In genomic region chr9:128114326-128115186, GRCh38 we compare ENCODE assay signal across 16 cellular contexts. TPM values are rescaled to one million over a fixed set of nuclear protein-coding genes. Genes with fewer than 3 reads are reported as not detected.
DNase-seq lines count a peak whose midpoint lies in the region; ATAC-seq and TF ChIP-seq lines count a peak whose summit lies in the region.
"Had no signal": no experiment of that assay in that cellular context is flagged by ENCODE, and none has a peak within 500 bp of the region (broad histone marks: within the 10 kb centered on the region; RNA-seq: fewer than 3 reads in every experiment).

No MANE protein-coding gene starts in this region.

- H3K9me3 ChIP-seq in WERI-Rb-1 (ENCODE audit: severe bottlenecking) (peaks cover 6% of the 10 kb centered on the region), prostate gland (no peaks in the 10 kb centered on the region)
- H3K9me3 ChIP-seq: ascending aorta, testis had no signal

- WGBS in prostate gland: 81% methylated on average over 25 of the region's 29 CpGs

- DNase-seq in WERI-Rb-1 (no peak), left kidney (ENCODE audit: low read depth, low spot score) (peak; percentile 83), SW 1271 (lab: John Stamatoyannopoulos, UW) (no peak), NCI-H510A treated with DMSO at 0.1 percent for 48 hours (lab: John Stamatoyannopoulos, UW) (no peak), prostate gland (ENCODE audit: low spot score) (no peak)
- DNase-seq in stimulated activated naive B cell treated with anti-CD40 and anti-IgM and Interleukin-4, amounts not matched to agents 10 μg/mL and 1 μg/mL and 100 μg/mL, for 72 hours: no peak
- DNase-seq: activated CD4-positive, alpha-beta T cell treated with anti-CD3 and anti-CD28 coated beads for 4 hours; activated T-cell treated with anti-CD3 and anti-CD28 coated beads, Interleukin-2, amount 50 U/mL, for 72 hours; CD4-positive, alpha-beta memory T cell; effector memory CD4-positive, alpha-beta T cell; Kasumi-1; testis had no signal

- H3K4me3 Mint-ChIP-seq in stimulated activated naive B cell treated with anti-CD40 and anti-IgM and Interleukin-4, amounts not matched to agents 10 μg/mL and 1 μg/mL and 100 μg/mL, for 72 hours: peak overlapping the region; percentile 14 to 21
- H3K4me3 Mint-ChIP-seq: activated T-cell treated with anti-CD3 and anti-CD28 coated beads, Interleukin-2, amount 50 U/mL, for 72 hours; CD4-positive, alpha-beta memory T cell had no signal

- no peaks in the 10 kb centered on the region for H3K27me3 Mint-ChIP-seq in stimulated activated naive B cell treated with anti-CD40 and anti-IgM and Interleukin-4, amounts not matched to agents 10 μg/mL and 1 μg/mL and 100 μg/mL, for 72 hours
- H3K27me3 Mint-ChIP-seq: CD4-positive, alpha-beta memory T cell had no signal

- H3K36me3 ChIP-seq in WERI-Rb-1 (peaks cover 29% of the 10 kb centered on the region), prostate gland (no peaks in the 10 kb centered on the region)

- H3K36me3 Mint-ChIP-seq in stimulated activated naive B cell treated with anti-CD40 and anti-IgM and Interleukin-4, amounts not matched to agents 10 μg/mL and 1 μg/mL and 100 μg/mL, for 72 hours: peaks cover 32 to 54% of the 10 kb centered on the region in 2 donors

- H3K9me3 Mint-ChIP-seq in stimulated activated naive B cell treated with anti-CD40 and anti-IgM and Interleukin-4, amounts not matched to agents 10 μg/mL and 1 μg/mL and 100 μg/mL, for 72 hours: no peaks in the 10 kb centered on the region
- H3K9me3 Mint-ChIP-seq: activated T-cell treated with anti-CD3 and anti-CD28 coated beads, Interleukin-2, amount 50 U/mL, for 72 hours; CD4-positive, alpha-beta memory T cell had no signal

- intact Hi-C loops in prostate gland (cut with DNase I): no loop called here

- no peak for ATAC-seq in stimulated activated naive B cell treated with anti-CD40 and anti-IgM and Interleukin-4, amounts not matched to agents 10 μg/mL and 1 μg/mL and 100 μg/mL, for 72 hours (replicated peaks)
- ATAC-seq: activated T-cell treated with anti-CD3 and anti-CD28 coated beads, Interleukin-2, amount 50 U/mL, for 72 hours had no signal

- H3K4me1 ChIP-seq in prostate gland (replicated peaks): no peaks in the 10 kb centered on the region

- TF ChIP-seq CTCF in WERI-Rb-1 (IDR thresholded peaks at IDR 0.05; ENCODE audit: low read depth, low read length) (no peak), prostate gland (IDR thresholded peaks at IDR 0.05) (no peak)

- no peaks in the 10 kb centered on the region for H3K27me3 ChIP-seq in WERI-Rb-1 (ENCODE audit: insufficient read depth, low read depth, severe bottlenecking)
- no peaks in the 10 kb centered on the region for H3K27me3 ChIP-seq in prostate gland (replicated peaks; ENCODE audit: insufficient read depth)
- H3K27me3 ChIP-seq: ascending aorta, testis had no signal

- H3K4me3 ChIP-seq in WERI-Rb-1 (ENCODE audit: low read depth, low read length) (no peak overlapping the region), prostate gland (no peak overlapping the region)
- H3K4me3 ChIP-seq: ascending aorta, lung, testis had no signal

- TF ChIP-seq POLR2A in prostate gland (IDR thresholded peaks at IDR 0.05): no peak

- H3K27ac Mint-ChIP-seq in stimulated activated naive B cell treated with anti-CD40 and anti-IgM and Interleukin-4, amounts not matched to agents 10 μg/mL and 1 μg/mL and 100 μg/mL, for 72 hours: peak overlapping the region; percentile 98
- H3K27ac Mint-ChIP-seq: activated T-cell treated with anti-CD3 and anti-CD28 coated beads, Interleukin-2, amount 50 U/mL, for 72 hours; CD4-positive, alpha-beta memory T cell had no signal

- peak overlapping the region; percentile 81 for H3K27ac ChIP-seq in WERI-Rb-1
- H3K27ac ChIP-seq in prostate gland: no peak overlapping the region
- H3K27ac ChIP-seq: ascending aorta, testis had no signal

- peaks cover 41 to 53% of the 10 kb centered on the region in 2 donors for H3K4me1 Mint-ChIP-seq in stimulated activated naive B cell treated with anti-CD40 and anti-IgM and Interleukin-4, amounts not matched to agents 10 μg/mL and 1 μg/mL and 100 μg/mL, for 72 hours

RNA-seq across cellular contexts. Expression of gene PTGES2, which starts 13.0 kb away (rescaled TPM):
- 10 to 100 TPM; 89.4 to 96.1 TPM for total RNA-seq in prostate gland

RNA-seq across cellular contexts. Expression of gene LCN2, which starts 34.7 kb away (rescaled TPM):
- 10 to 100 TPM; 30.5 to 43.7 TPM for total RNA-seq in prostate gland
- total RNA-seq: activated T-cell treated with anti-CD3 and anti-CD28 coated beads, Interleukin-2, amount 50 U/mL, for 72 hours; ascending aorta; CD4-positive, alpha-beta memory T cell; glomerular endothelial cell; pulmonary artery endothelial cell; testis had no signal

RNA-seq across cellular contexts. Expression of gene BBLN, which starts 45.5 kb away (rescaled TPM):
- 100 to 1,000 TPM; 333 to 437 TPM for total RNA-seq in prostate gland

RNA-seq across cellular contexts. Expression of gene SLC25A25, which starts 46.5 kb away (rescaled TPM):
- 10 to 100 TPM; 26.0 to 33.1 TPM for total RNA-seq in prostate gland

RNA-seq across cellular contexts. Expression of gene NAIF1, which starts 47.4 kb away (rescaled TPM):
- 10 to 100 TPM; 12.3 to 12.6 TPM for total RNA-seq in prostate gland
